In genomic region chr1:172697463-172698100, GRCh38 we compare ENCODE assay signal across 14 cellular contexts. TPM values are rescaled to one million over a fixed set of nuclear protein-coding genes. Genes with fewer than 3 reads are reported as not detected.
DNase-seq lines count a peak whose midpoint lies in the region; ATAC-seq and TF ChIP-seq lines count a peak whose summit lies in the region.
"Had no signal": no experiment of that assay in that cellular context is flagged by ENCODE, and none has a peak within 500 bp of the region (broad histone marks: within the 10 kb centered on the region; RNA-seq: fewer than 3 reads in every experiment).

No MANE protein-coding gene starts in this region.

- ATAC-seq in GM19463 (IDR thresholded peaks at IDR 0.05; ENCODE audit: unreplicated experiment) (peak; percentile 28), GM21619 (IDR thresholded peaks at IDR 0.05; ENCODE audit: unreplicated experiment) (no peak), HG02885 (IDR thresholded peaks at IDR 0.05; ENCODE audit: poor library complexity, unreplicated experiment) (no peak)

- peaks cover 4% of the 10 kb centered on the region for H3K27me3 Mint-ChIP-seq in endothelial cell (ENCODE audit: unreplicated experiment)

- H3K27ac ChIP-seq in BLaER1 treated with 17β-estradiol and CSF1 and Interleukin-3, amounts not matched to agents 10 nM and 100 nM = peak overlapping the region in 9 of 11 experiments; percentile 24 to 69 (median 58); a peak in 14 of 22 replicates
- no peak overlapping the region for H3K27ac ChIP-seq in thyroid gland
- H3K27ac ChIP-seq: neutrophil, thoracic aorta had no signal

- H3K4me1 Mint-ChIP-seq in endothelial cell (ENCODE audit: unreplicated experiment) = peaks cover 52% of the 10 kb centered on the region

- DNase-seq in SKM-1 treated with dmso at 0.1 percent for 144 hours (lab: John Stamatoyannopoulos, UW; ENCODE audit: unreplicated experiment) (peak; percentile 39), endothelial cell (ENCODE audit: low spot score) (no peak), thyroid gland (no peak), T1000 (lab: John Stamatoyannopoulos, UW) (no peak)
- DNase-seq: NCI-H187 treated with DMSO at 0.1 percent for 48 hours; RPMI8226; stimulated activated CD4-positive, alpha-beta T cell treated with anti-CD3 and anti-CD28 coated beads, Interleukin-4, amount 100 ng/mL, for 4 hours had no signal

- TF ChIP-seq POLR2A in thyroid gland (IDR thresholded peaks at IDR 0.05) = no peak

- TF ChIP-seq CTCF in endothelial cell (IDR thresholded peaks at IDR 0.05; ENCODE audit: unreplicated experiment) (no peak), thyroid gland (IDR thresholded peaks at IDR 0.05) (no peak)

- H3K9ac ChIP-seq in BLaER1 treated with 17β-estradiol and CSF1 and Interleukin-3, amounts not matched to agents 10 nM and 100 nM = peak overlapping the region in 3 of 11 experiments; percentile 1 to 22 (median 20); a peak in 3 of 22 replicates

- no peak overlapping the region for H3K4me3 ChIP-seq in BLaER1 treated with 17β-estradiol and CSF1 and Interleukin-3, amounts not matched to agents 10 nM and 100 nM
- no peak overlapping the region for H3K4me3 ChIP-seq in thyroid gland (replicated peaks in 1 of 3)
- H3K4me3 ChIP-seq: thoracic aorta had no signal

- H3K9me3 Mint-ChIP-seq in endothelial cell (ENCODE audit: unreplicated experiment) = no peaks in the 10 kb centered on the region

- H3K36me3 ChIP-seq in BLaER1 treated with 17β-estradiol and CSF1 and Interleukin-3, amounts not matched to agents 10 nM and 100 nM = no peaks in the 10 kb centered on the region
- no peaks in the 10 kb centered on the region for H3K36me3 ChIP-seq in thyroid gland
- H3K36me3 ChIP-seq: neutrophil, thoracic aorta had no signal

- peak overlapping the region; percentile 48 to 88 (median 78) for H3K4me2 ChIP-seq in BLaER1 treated with 17β-estradiol and CSF1 and Interleukin-3, amounts not matched to agents 10 nM and 100 nM

- H3K27ac Mint-ChIP-seq in endothelial cell (ENCODE audit: unreplicated experiment) = peak overlapping the region; percentile 68

- peaks cover 0 to 12% (median 8%) of the 10 kb centered on the region in 11 experiments; a peak in 11 of 22 replicates for H3K9me3 ChIP-seq in BLaER1 treated with 17β-estradiol and CSF1 and Interleukin-3, amounts not matched to agents 10 nM and 100 nM (replicated peaks in 1 of 11)
- H3K9me3 ChIP-seq in thyroid gland = no peaks in the 10 kb centered on the region
- H3K9me3 ChIP-seq: neutrophil, thoracic aorta had no signal

- H3K4me3 Mint-ChIP-seq in endothelial cell (ENCODE audit: unreplicated experiment) = no peak overlapping the region

- intact Hi-C loops in thyroid gland (cut with DNase I) = no loop called here

- 62 to 63% methylated on average over 4 of the region's 4 CpGs for WGBS in thyroid gland, 2 donors

- no peaks in the 10 kb centered on the region for H4K20me1 ChIP-seq in BLaER1 treated with 17β-estradiol and CSF1 and Interleukin-3, amounts not matched to agents 10 nM and 100 nM

- H3K27me3 ChIP-seq in BLaER1 treated with 17β-estradiol and CSF1 and Interleukin-3, amounts not matched to agents 10 nM and 100 nM = no peaks in the 10 kb centered on the region
- H3K27me3 ChIP-seq in thyroid gland = no peaks in the 10 kb centered on the region
- H3K27me3 ChIP-seq: neutrophil had no signal

- H3K36me3 Mint-ChIP-seq in endothelial cell (ENCODE audit: low read depth, unreplicated experiment) = peaks cover 11% of the 10 kb centered on the region

- H3K4me1 ChIP-seq in BLaER1 treated with 17β-estradiol and CSF1 and Interleukin-3, amounts not matched to agents 10 nM and 100 nM = peaks cover 34 to 51% (median 46%) of the 10 kb centered on the region in 10 experiments
- H3K4me1 ChIP-seq in thyroid gland = no peaks in the 10 kb centered on the region

RNA-seq across cellular contexts. Expression of gene FASLG, which starts 38.7 kb away (rescaled TPM):
- total RNA-seq in endothelial cell (ENCODE audit: unreplicated experiment) = not detected
- total RNA-seq in thyroid gland = under 1 TPM in 2 of 4 donors, not detected in 2; 0.33 to 0.73 TPM
- total RNA-seq: fibroblast of lung, thoracic aorta had no signal

Comparison
In these comparisons a context has a peak if more than half of its experiments do, and no peak if none do; other contexts are left out.
1. H3K27ac ChIP-seq: peak in BLaER1 treated with 17β-estradiol and CSF1 and Interleukin-3, amounts not matched to agents 10 nM and 100 nM (9 of 11); none in thyroid gland (0 of 3).